In genomic region chr11:129750343-129751292, GRCh38 we compare ENCODE assay signal across 1 cellular context.
TF ChIP-seq lines count a peak whose summit lies in the region.

No MANE protein-coding gene starts in this region.

TF ChIP-seq in GM23338, 12 proteins besides CTCF, POLR2A, EP300 and RAD21 (continued from another document):
- TF ChIP-seq ZNF462 (CRISPR knock-in tag; IDR thresholded peaks at IDR 0.05), result no peak
- no peak for TF ChIP-seq EZH2phosphoT487 (IDR thresholded peaks at IDR 0.05; ENCODE audit: unreplicated experiment)
